In the genomic region with DNA sequence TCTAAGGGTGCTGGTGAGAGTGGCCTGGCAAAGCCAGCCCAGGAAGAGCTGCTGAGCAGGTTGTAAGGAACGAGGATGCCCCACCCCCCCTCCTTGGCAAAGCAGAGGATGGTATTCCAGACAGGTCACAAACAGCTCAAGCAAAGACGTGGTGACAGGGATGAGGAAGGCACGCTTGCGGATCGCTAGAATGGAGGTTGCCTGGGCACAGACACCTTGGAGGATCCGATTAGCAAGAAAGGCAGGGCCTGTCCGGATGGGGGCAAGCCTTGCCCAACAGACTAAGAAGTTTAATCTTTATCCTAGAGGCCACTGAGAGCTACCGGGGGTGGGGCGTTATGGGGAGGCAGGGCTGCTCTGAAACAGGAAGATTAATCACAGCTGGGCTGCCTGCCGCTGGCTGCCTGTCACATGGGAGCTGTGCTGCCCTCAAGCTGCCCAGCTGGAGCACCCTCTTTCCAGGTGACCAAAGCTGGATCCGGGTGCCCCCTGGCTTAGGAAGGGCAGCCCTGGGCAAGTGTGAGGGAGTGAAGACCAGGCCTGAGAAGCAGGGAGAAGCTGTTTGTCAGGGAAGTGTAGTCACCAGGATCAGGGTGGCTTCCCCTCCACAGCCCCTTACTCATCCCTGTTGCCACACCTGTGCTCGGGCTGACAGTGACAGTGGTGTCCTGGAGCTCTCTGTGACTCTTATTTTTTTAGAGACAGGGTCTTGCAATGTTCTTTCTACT, we compare ENCODE assay signal across 1 cellular context.
TF ChIP-seq lines count a peak whose summit lies in the region.

No MANE protein-coding gene starts in this region.

TF ChIP-seq in HCT116, 20 proteins besides CTCF, POLR2A, EP300 and RAD21 (continued from another document):
- TF ChIP-seq ELF1 (IDR thresholded peaks at IDR 0.05; ENCODE audit: borderline replicate concordance, low read depth), result no peak
